8 cellular contexts compared by ENCODE assay signal in the genomic region with DNA sequence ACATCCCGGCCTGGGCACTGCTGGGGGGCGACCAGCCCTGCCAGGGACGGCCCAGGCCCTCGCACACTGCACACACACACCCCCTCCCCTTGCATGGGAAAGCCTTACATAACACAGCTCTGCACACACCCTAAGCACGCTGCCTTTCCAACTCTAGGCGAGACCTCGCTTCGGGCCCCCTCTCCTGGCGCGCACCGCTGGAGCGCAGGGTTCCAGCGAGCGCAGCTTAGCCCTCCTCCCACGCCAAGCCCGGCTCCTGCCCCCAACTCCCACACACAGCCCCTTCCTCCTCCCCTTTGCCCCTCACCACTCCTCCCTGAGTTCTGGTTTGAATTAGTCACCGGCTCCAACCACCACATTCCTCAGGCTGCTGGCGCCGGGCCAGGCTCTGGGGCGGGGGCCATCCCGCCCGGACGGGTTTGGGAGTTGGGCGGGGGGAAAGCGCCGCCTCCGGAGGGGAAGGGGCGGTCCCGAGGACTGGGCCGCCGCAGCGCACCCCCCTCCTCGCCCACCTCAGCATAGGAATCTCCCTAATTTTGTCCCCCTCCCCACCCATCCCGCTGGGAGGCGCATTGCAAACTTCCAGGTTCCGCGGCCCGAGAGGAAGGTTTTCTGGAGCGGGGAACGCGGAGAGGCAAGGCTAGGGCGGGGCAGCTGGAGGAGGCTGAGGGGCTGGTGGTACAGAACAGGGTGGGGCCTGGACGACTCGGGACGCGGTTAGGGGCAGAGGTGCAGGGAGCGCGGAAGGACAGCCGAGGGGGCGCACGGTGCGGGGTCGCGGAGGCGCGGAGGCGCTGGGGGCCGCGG. TPM values are rescaled to one million over a fixed set of nuclear protein-coding genes. Genes with fewer than 3 reads are reported as not detected.
A peak's percentile ranks its signal among the peaks of the same experiment; 100 is the strongest.
DNase-seq lines count a peak whose midpoint lies in the region; ATAC-seq, FAIRE-seq and TF ChIP-seq lines count a peak whose summit lies in the region.

No MANE protein-coding gene starts in this region.

- H3K27me3 ChIP-seq in BLaER1 (peaks cover 77% of the 10 kb centered on the region), breast epithelium (no peaks in the 10 kb centered on the region), iPS-18a (ENCODE audit: control insufficient read depth, insufficient read depth, low read length) (peaks cover 83% of the 10 kb centered on the region)

- H3K9me3 ChIP-seq in BLaER1: no peaks in the 10 kb centered on the region
- no peaks in the 10 kb centered on the region for H3K9me3 ChIP-seq in breast epithelium
- no peaks in the 10 kb centered on the region for H3K9me3 ChIP-seq in iPS-18a (ENCODE audit: control insufficient read depth, low read depth, low read length)

- peak overlapping the region; percentile 66 for H3K4me3 ChIP-seq in BLaER1
- peak overlapping the region; percentile 98 to 100 (median 98) for H3K4me3 ChIP-seq in breast epithelium
- peak overlapping the region; percentile 70 for H3K4me3 ChIP-seq in iPS-18a (ENCODE audit: low read length)
- peak overlapping the region; percentile 97 for H3K4me3 ChIP-seq in skeletal muscle cell (ENCODE audit: low read depth, low read length)

- peaks cover 55% of the 10 kb centered on the region for H3K4me1 ChIP-seq in BLaER1
- peaks cover 19 to 31% of the 10 kb centered on the region in 2 donors for H3K4me1 ChIP-seq in breast epithelium
- peaks cover 10% of the 10 kb centered on the region for H3K4me1 ChIP-seq in iPS-18a (ENCODE audit: control insufficient read depth, low read depth, low read length)

- H4K20me1 ChIP-seq in BLaER1: peaks cover 48% of the 10 kb centered on the region

- H3K36me3 ChIP-seq in BLaER1 (no peaks in the 10 kb centered on the region), breast epithelium (no peaks in the 10 kb centered on the region), iPS-18a (ENCODE audit: control insufficient read depth, low read depth, low read length) (no peaks in the 10 kb centered on the region)

- peak in 1 of 3 donors; percentile 7 for TF ChIP-seq CTCF in breast epithelium (IDR thresholded peaks at IDR 0.05)

- H3K9ac ChIP-seq in BLaER1 (no peak overlapping the region), iPS-18a (ENCODE audit: low read length) (peak overlapping the region; percentile 4)

- intact Hi-C loops in breast epithelium (cut with DNase I; ENCODE audit: low total_unique reads): loop anchor here (10.0 kb wide), 1 partner anchor 121 kb away; no protein-coding TSS in a partner anchor

- DNase-seq in HTR-8/SVneo (ENCODE audit: insufficient read length, low spot score): peak; percentile 85
- DNase-seq in T-helper 22 cell (ENCODE audit: low read depth): peak; percentile 73
- DNase-seq in breast epithelium (ENCODE audit: low spot score in 2 of 2): peak; percentile 90 to 96
- DNase-seq in skeletal muscle cell (ENCODE audit: low read depth): peak; percentile 82

- no peak for TF ChIP-seq POLR2A in breast epithelium (IDR thresholded peaks at IDR 0.05)

- no peak for FAIRE-seq in HTR-8/SVneo (lab: Jason Lieb, UNC)

- ATAC-seq in HG03045 (IDR thresholded peaks at IDR 0.05; ENCODE audit: unreplicated experiment) (no peak), HG02798 (IDR thresholded peaks at IDR 0.05; ENCODE audit: poor library complexity, unreplicated experiment) (no peak)

- H3K27ac ChIP-seq in BLaER1 (no peak overlapping the region), breast epithelium (peak overlapping the region; percentile 96 to 99), iPS-18a (ENCODE audit: low read length) (no peak overlapping the region)

- peak overlapping the region; percentile 95 for H3K4me2 ChIP-seq in BLaER1

RNA-seq across cellular contexts. Expression of gene AHNAK, which starts 1.0 kb away (rescaled TPM):
- 1,000 to 10,000 TPM in 2 of 3 donors, 100 to 1,000 TPM in 1; 636 to 1,393 (median 1,040) TPM for total RNA-seq in breast epithelium

RNA-seq across cellular contexts. Expression of gene EEF1G, which starts 28.1 kb away (rescaled TPM):
- total RNA-seq in breast epithelium: 1,000 to 10,000 TPM; 1,312 to 1,961 (median 1,794) TPM

RNA-seq across cellular contexts. Expression of gene TUT1, which starts 45.7 kb away (rescaled TPM):
- total RNA-seq in breast epithelium: 10 to 100 TPM in 2 of 3 donors, 1 to 10 TPM in 1; 7.7 to 12.1 (median 10.7) TPM

RNA-seq across cellular contexts. Expression of gene MTA2, which starts 56.0 kb away (rescaled TPM):
- 10 to 100 TPM; 61.3 to 92.8 (median 85.5) TPM for total RNA-seq in breast epithelium

Comparison
In these comparisons a context has a peak if more than half of its experiments do, and no peak if none do; other contexts are left out.
1. H3K27ac ChIP-seq: peak in breast epithelium (2 of 2); none in BLaER1 (single experiment) and iPS-18a (single experiment).
2. Peak in every context shown above with its lines, with median percentiles within 50 percentile points of each other: H3K4me3 ChIP-seq and DNase-seq.